In the genomic region with DNA sequence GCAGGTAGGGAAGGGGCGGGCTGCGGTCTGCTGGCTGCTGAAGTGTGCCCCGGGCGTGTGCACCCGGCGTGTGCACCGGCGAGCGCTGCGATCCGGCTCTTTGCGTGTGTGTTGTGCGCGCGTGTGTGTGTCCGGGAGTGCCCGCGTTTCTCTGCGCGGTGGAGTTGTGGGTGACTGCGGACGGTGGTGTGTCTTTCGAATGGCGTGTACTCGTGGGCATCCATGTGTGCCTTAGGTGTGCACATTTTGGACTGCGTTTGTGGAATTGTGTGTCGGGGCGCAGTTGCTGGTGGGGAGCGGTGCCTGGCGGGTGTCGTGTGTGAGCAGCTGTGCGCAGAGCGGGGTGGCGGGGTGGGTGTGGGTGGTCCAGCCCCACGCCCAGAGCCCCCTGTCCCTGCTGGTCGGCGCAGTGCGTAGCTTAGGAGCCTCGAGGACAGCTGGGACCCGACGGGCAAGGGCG, we compare ENCODE assay signal across 1 cellular context.
TF ChIP-seq lines count a peak whose summit lies in the region.

No MANE protein-coding gene starts in this region.

TF ChIP-seq in K562, 482 proteins besides CTCF, POLR2A, EP300 and RAD21 (continued from another document and continues in another):
- TF ChIP-seq, protein P1, sequence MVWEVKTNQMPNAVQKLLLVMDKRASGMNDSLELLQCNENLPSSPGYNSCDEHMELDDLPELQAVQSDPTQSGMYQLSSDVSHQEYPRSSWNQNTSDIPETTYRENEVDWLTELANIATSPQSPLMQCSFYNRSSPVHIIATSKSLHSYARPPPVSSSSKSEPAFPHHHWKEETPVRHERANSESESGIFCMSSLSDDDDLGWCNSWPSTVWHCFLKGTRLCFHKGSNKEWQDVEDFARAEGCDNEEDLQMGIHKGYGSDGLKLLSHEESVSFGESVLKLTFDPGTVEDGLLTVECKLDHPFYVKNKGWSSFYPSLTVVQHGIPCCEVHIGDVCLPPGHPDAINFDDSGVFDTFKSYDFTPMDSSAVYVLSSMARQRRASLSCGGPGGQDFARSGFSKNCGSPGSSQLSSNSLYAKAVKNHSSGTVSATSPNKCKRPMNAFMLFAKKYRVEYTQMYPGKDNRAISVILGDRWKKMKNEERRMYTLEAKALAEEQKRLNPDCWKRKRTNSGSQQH (CRISPR knock-in tag; IDR thresholded peaks at IDR 0.05): no peak
- TF ChIP-seq BRD4 (IDR thresholded peaks at IDR 0.05) (no peak), ZKSCAN8 (CRISPR knock-in tag; IDR thresholded peaks at IDR 0.05) (no peak), HDAC1 (IDR thresholded peaks at IDR 0.05) (peak in 1 of 2 experiments; percentile 51; a peak in 1 of 4 replicates), ELF1 (tag; IDR thresholded peaks at IDR 0.05) (no peak), ERF (CRISPR knock-in tag; IDR thresholded peaks at IDR 0.05) (no peak), GABPA (tag; conservative IDR thresholded peaks at IDR 0.05; ENCODE audit: low read depth) (no peak), CREBBP (IDR thresholded peaks at IDR 0.05; ENCODE audit: low read depth, low read length) (no peak), ETS2 (tag; IDR thresholded peaks at IDR 0.05; ENCODE audit: borderline replicate concordance, poor library complexity, severe bottlenecking) (no peak), JUN (IDR thresholded peaks at IDR 0.05; ENCODE audit: borderline replicate concordance, low read depth, low read length) (no peak), JUN (CRISPR knock-in tag; IDR thresholded peaks at IDR 0.05; ENCODE audit: borderline replicate concordance) (no peak), HNRNPLL (IDR thresholded peaks at IDR 0.05; ENCODE audit: low read depth, low read length, poor library complexity, severe bottlenecking) (no peak), RBM34 (IDR thresholded peaks at IDR 0.05; ENCODE audit: borderline replicate concordance, insufficient read depth, low read length) (no peak), CHD1 (IDR thresholded peaks at IDR 0.05; ENCODE audit: low read length) (peak; percentile 31), PHB2 (IDR thresholded peaks at IDR 0.05; ENCODE audit: low read depth) (no peak), KDM5B (IDR thresholded peaks at IDR 0.05; ENCODE audit: insufficient replicate concordance, low read depth, low read length) (no peak), HDAC3 (IDR thresholded peaks at IDR 0.05; ENCODE audit: borderline replicate concordance, partially characterized antibody) (no peak), EHMT2 (IDR thresholded peaks at IDR 0.05) (no peak), RBM14 (IDR thresholded peaks at IDR 0.05; ENCODE audit: borderline replicate concordance, insufficient read depth, low read depth, low read length) (no peak), ZFP1 (CRISPR knock-in tag; IDR thresholded peaks at IDR 0.05) (no peak), NFATC3 (IDR thresholded peaks at IDR 0.05) (no peak), DIDO1 (tag; IDR thresholded peaks at IDR 0.05; ENCODE audit: low read depth) (no peak), RBM39 (optimal IDR thresholded peaks at IDR 0.05; ENCODE audit: low read depth, low read length) (no peak), BCOR (IDR thresholded peaks at IDR 0.05) (0 out of 2 replicates have a peak, but pooled peaks have one; percentile 8), MCM3 (IDR thresholded peaks at IDR 0.05) (no peak), TCF7L2 (IDR thresholded peaks at IDR 0.05; ENCODE audit: low read depth, low read length) (no peak), CBFA2T2 (conservative IDR thresholded peaks at IDR 0.05) (no peak), SRSF9 (IDR thresholded peaks at IDR 0.05; ENCODE audit: borderline replicate concordance, low read depth, low read length) (no peak), SAFB (IDR thresholded peaks at IDR 0.05; ENCODE audit: borderline replicate concordance, low read depth, low read length) (peak; percentile 39), FIP1L1 (IDR thresholded peaks at IDR 0.05; ENCODE audit: low read depth, low read length, poor library complexity, severe bottlenecking) (peak; percentile 8), DMBX1 (CRISPR knock-in tag; IDR thresholded peaks at IDR 0.05; ENCODE audit: borderline replicate concordance) (no peak), NBN (IDR thresholded peaks at IDR 0.05; ENCODE audit: low read depth) (no peak), ZNF184 (CRISPR knock-in tag; IDR thresholded peaks at IDR 0.05) (no peak), ZNF354B (CRISPR knock-in tag; IDR thresholded peaks at IDR 0.05) (no peak), MEF2A (IDR thresholded peaks at IDR 0.05; ENCODE audit: control insufficient read depth, low read depth, low read length) (no peak), POLR2B (IDR thresholded peaks at IDR 0.05; ENCODE audit: low read depth, partially characterized antibody) (no peak)
- TF ChIP-seq, protein P2, sequence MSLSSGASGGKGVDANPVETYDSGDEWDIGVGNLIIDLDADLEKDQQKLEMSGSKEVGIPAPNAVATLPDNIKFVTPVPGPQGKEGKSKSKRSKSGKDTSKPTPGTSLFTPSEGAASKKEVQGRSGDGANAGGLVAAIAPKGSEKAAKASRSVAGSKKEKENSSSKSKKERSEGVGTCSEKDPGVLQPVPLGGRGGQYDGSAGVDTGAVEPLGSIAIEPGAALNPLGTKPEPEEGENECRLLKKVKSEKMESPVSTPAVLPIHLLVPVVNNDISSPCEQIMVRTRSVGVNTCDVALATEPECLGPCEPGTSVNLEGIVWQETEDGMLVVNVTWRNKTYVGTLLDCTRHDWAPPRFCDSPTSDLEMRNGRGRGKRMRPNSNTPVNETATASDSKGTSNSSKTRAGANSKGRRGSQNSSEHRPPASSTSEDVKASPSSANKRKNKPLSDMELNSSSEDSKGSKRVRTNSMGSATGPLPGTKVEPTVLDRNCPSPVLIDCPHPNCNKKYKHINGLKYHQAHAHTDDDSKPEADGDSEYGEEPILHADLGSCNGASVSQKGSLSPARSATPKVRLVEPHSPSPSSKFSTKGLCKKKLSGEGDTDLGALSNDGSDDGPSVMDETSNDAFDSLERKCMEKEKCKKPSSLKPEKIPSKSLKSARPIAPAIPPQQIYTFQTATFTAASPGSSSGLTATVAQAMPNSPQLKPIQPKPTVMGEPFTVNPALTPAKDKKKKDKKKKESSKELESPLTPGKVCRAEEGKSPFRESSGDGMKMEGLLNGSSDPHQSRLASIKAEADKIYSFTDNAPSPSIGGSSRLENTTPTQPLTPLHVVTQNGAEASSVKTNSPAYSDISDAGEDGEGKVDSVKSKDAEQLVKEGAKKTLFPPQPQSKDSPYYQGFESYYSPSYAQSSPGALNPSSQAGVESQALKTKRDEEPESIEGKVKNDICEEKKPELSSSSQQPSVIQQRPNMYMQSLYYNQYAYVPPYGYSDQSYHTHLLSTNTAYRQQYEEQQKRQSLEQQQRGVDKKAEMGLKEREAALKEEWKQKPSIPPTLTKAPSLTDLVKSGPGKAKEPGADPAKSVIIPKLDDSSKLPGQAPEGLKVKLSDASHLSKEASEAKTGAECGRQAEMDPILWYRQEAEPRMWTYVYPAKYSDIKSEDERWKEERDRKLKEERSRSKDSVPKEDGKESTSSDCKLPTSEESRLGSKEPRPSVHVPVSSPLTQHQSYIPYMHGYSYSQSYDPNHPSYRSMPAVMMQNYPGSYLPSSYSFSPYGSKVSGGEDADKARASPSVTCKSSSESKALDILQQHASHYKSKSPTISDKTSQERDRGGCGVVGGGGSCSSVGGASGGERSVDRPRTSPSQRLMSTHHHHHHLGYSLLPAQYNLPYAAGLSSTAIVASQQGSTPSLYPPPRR (CRISPR knock-in tag; IDR thresholded peaks at IDR 0.05; ENCODE audit: borderline replicate concordance): no peak
- TF ChIP-seq, protein P3, sequence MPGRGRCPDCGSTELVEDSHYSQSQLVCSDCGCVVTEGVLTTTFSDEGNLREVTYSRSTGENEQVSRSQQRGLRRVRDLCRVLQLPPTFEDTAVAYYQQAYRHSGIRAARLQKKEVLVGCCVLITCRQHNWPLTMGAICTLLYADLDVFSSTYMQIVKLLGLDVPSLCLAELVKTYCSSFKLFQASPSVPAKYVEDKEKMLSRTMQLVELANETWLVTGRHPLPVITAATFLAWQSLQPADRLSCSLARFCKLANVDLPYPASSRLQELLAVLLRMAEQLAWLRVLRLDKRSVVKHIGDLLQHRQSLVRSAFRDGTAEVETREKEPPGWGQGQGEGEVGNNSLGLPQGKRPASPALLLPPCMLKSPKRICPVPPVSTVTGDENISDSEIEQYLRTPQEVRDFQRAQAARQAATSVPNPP (IDR thresholded peaks at IDR 0.05; ENCODE audit: borderline replicate concordance, insufficient read depth, insufficient read length): no peak
- TF ChIP-seq, protein P4, sequence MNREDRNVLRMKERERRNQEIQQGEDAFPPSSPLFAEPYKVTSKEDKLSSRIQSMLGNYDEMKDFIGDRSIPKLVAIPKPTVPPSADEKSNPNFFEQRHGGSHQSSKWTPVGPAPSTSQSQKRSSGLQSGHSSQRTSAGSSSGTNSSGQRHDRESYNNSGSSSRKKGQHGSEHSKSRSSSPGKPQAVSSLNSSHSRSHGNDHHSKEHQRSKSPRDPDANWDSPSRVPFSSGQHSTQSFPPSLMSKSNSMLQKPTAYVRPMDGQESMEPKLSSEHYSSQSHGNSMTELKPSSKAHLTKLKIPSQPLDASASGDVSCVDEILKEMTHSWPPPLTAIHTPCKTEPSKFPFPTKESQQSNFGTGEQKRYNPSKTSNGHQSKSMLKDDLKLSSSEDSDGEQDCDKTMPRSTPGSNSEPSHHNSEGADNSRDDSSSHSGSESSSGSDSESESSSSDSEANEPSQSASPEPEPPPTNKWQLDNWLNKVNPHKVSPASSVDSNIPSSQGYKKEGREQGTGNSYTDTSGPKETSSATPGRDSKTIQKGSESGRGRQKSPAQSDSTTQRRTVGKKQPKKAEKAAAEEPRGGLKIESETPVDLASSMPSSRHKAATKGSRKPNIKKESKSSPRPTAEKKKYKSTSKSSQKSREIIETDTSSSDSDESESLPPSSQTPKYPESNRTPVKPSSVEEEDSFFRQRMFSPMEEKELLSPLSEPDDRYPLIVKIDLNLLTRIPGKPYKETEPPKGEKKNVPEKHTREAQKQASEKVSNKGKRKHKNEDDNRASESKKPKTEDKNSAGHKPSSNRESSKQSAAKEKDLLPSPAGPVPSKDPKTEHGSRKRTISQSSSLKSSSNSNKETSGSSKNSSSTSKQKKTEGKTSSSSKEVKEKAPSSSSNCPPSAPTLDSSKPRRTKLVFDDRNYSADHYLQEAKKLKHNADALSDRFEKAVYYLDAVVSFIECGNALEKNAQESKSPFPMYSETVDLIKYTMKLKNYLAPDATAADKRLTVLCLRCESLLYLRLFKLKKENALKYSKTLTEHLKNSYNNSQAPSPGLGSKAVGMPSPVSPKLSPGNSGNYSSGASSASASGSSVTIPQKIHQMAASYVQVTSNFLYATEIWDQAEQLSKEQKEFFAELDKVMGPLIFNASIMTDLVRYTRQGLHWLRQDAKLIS (CRISPR knock-in tag; IDR thresholded peaks at IDR 0.05): no peak
- TF ChIP-seq, protein P5, sequence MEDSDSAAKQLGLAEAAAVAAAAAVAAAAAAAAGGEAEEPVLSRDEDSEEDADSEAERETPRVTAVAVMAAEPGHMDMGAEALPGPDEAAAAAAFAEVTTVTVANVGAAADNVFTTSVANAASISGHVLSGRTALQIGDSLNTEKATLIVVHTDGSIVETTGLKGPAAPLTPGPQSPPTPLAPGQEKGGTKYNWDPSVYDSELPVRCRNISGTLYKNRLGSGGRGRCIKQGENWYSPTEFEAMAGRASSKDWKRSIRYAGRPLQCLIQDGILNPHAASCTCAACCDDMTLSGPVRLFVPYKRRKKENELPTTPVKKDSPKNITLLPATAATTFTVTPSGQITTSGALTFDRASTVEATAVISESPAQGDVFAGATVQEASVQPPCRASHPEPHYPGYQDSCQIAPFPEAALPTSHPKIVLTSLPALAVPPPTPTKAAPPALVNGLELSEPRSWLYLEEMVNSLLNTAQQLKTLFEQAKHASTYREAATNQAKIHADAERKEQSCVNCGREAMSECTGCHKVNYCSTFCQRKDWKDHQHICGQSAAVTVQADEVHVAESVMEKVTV (CRISPR knock-in tag; IDR thresholded peaks at IDR 0.05): no peak
- TF ChIP-seq, protein P6, sequence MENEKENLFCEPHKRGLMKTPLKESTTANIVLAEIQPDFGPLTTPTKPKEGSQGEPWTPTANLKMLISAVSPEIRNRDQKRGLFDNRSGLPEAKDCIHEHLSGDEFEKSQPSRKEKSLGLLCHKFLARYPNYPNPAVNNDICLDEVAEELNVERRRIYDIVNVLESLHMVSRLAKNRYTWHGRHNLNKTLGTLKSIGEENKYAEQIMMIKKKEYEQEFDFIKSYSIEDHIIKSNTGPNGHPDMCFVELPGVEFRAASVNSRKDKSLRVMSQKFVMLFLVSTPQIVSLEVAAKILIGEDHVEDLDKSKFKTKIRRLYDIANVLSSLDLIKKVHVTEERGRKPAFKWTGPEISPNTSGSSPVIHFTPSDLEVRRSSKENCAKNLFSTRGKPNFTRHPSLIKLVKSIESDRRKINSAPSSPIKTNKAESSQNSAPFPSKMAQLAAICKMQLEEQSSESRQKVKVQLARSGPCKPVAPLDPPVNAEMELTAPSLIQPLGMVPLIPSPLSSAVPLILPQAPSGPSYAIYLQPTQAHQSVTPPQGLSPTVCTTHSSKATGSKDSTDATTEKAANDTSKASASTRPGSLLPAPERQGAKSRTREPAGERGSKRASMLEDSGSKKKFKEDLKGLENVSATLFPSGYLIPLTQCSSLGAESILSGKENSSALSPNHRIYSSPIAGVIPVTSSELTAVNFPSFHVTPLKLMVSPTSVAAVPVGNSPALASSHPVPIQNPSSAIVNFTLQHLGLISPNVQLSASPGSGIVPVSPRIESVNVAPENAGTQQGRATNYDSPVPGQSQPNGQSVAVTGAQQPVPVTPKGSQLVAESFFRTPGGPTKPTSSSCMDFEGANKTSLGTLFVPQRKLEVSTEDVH (IDR thresholded peaks at IDR 0.05; ENCODE audit: low read depth, partially characterized antibody): no peak
- TF ChIP-seq, protein P7, sequence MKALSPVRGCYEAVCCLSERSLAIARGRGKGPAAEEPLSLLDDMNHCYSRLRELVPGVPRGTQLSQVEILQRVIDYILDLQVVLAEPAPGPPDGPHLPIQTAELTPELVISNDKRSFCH (CRISPR knock-in tag; IDR thresholded peaks at IDR 0.05): no peak
- TF ChIP-seq, protein P7 (tag; IDR thresholded peaks at IDR 0.05): 0 out of 2 replicates have a peak, but pooled peaks have one; percentile 31
- TF ChIP-seq, protein P8, sequence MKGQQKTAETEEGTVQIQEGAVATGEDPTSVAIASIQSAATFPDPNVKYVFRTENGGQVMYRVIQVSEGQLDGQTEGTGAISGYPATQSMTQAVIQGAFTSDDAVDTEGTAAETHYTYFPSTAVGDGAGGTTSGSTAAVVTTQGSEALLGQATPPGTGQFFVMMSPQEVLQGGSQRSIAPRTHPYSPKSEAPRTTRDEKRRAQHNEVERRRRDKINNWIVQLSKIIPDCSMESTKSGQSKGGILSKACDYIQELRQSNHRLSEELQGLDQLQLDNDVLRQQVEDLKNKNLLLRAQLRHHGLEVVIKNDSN (CRISPR knock-in tag; IDR thresholded peaks at IDR 0.05): peak; percentile 7; the same call in 1 of the 2 replicates
